8 cellular contexts compared by ENCODE assay signal in the genomic region with DNA sequence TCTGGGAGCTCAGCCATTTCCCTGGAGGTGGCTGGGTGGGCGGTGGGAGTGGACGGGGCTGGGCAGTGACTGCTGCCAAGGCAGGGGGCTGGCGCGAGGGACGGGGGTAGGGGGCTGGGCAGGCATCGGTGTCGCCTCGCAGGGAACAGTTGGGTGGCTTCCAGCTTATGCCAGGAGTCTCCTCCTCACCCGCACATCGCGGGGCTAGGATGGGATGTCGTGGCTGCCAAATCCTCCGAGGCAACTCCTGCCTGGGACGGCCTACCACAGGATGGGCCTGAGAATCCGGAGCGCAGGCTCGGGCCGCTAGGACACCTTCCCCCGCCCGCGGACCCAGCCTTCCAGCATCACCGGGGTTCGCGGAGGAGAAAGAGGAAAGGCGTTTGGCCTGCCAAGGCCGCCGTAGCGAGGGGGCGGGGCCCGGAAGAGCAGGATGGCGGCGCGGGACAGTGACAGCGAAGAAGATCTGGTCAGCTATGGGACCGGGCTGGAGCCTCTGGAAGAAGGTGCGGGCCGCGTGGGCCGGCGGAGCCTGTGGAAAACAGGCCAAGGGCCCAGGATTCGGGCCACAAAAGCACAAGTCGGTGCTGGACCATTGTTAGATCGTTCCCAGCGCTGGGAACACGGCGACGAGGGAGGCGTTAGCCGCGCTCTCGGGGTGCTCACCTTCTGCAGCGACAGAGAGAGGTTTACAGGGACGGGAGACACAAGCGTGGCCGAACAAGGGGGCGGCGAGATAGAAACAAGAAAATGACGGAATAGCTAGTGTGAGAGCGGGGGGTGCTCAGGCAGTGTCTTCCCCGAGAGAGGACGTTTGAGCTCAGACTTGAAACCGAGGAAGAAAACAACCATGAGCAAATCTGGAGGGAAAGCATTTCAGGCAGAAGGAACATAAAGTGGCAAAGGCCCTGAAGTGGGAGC. TPM values are rescaled to one million over a fixed set of nuclear protein-coding genes. Genes with fewer than 3 reads are reported as not detected.
DNase-seq lines count a peak whose midpoint lies in the region; ATAC-seq and TF ChIP-seq lines count a peak whose summit lies in the region.

A gene with protein sequence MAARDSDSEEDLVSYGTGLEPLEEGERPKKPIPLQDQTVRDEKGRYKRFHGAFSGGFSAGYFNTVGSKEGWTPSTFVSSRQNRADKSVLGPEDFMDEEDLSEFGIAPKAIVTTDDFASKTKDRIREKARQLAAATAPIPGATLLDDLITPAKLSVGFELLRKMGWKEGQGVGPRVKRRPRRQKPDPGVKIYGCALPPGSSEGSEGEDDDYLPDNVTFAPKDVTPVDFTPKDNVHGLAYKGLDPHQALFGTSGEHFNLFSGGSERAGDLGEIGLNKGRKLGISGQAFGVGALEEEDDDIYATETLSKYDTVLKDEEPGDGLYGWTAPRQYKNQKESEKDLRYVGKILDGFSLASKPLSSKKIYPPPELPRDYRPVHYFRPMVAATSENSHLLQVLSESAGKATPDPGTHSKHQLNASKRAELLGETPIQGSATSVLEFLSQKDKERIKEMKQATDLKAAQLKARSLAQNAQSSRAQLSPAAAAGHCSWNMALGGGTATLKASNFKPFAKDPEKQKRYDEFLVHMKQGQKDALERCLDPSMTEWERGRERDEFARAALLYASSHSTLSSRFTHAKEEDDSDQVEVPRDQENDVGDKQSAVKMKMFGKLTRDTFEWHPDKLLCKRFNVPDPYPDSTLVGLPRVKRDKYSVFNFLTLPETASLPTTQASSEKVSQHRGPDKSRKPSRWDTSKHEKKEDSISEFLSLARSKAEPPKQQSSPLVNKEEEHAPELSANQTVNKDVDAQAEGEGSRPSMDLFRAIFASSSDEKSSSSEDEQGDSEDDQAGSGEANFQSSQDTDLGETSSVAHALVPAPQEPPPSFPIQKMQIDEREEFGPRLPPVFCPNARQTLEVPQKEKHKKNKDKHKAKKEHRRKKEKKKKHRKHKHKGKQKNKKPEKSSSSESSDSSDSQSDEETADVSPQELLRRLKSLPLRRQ (plus strand): TSS at position 421 of the 921 bp plus-strand sequence. CDS start 13 bp downstream, at position 434.

- peak within 1 kb of the TSS; percentile 92 for H3K9ac ChIP-seq in HUES6 (ENCODE audit: low read length)

- ATAC-seq in GM21390 (IDR thresholded peaks at IDR 0.05; ENCODE audit: unreplicated experiment): peak; percentile 90

- intact Hi-C loops in Calu3 (cut with micrococcal nuclease; ENCODE audit: unreplicated experiment): no loop called here

- peak within 1 kb of the TSS; percentile 95 for H3K4me3 Mint-ChIP-seq in Calu3 (ENCODE audit: low read depth, unreplicated experiment)

- no peaks in the 10 kb centered on the region for H3K9me3 ChIP-seq in HUES6 (ENCODE audit: control insufficient read depth, insufficient read depth, low read depth, low read length)

- CTCF ChIA-PET in Calu3 (lab: Charles Lee): interaction anchor here (0.6 to 0.7 kb wide), 5 partner anchors 41 to 364 kb away, joined by 3 to 11 read pairs (median 4); no protein-coding TSS in a partner anchor

- no peaks in the 10 kb centered on the region for H3K36me3 ChIP-seq in HUES6 (ENCODE audit: control insufficient read depth, insufficient read depth, low read length)

- peaks cover 17% of the 10 kb centered on the region for H3K36me3 Mint-ChIP-seq in Calu3 (ENCODE audit: insufficient read depth, unreplicated experiment)

- DNase-seq in Calu3: peak; percentile 95
- peak; percentile 93 for DNase-seq in OCI-M1 (lab: John Stamatoyannopoulos, UW)
- DNase-seq in activated T-cell treated with anti-CD3 and anti-CD28 coated beads for 4 hours: peak; percentile 78
- DNase-seq in epithelial cell of proximal tubule (ENCODE audit: low read depth): no peak
- DNase-seq in mucosa of gallbladder (ENCODE audit: low spot score): peak; percentile 90
- DNase-seq in stimulated activated CD8-positive, alpha-beta memory T cell treated with anti-CD3 and anti-CD28 coated beads, Interleukin-4, amount 100 ng/mL, for 24 hours (ENCODE audit: low read depth): peak; percentile 79

- no peak within 1 kb of the TSS for H3K27ac ChIP-seq in HUES6 (ENCODE audit: low read depth, low read length)

- no peaks in the 10 kb centered on the region for H3K9me3 Mint-ChIP-seq in Calu3 (ENCODE audit: low read depth, unreplicated experiment)

- BruUV-seq in Calu3 (replicated peaks; lab: Mats Ljungman, UMichigan): no TSS peak

- peaks cover 16% of the 10 kb centered on the region for H3K4me1 ChIP-seq in HUES6 (ENCODE audit: control insufficient read depth, insufficient read depth, low read length)

- H3K4me1 Mint-ChIP-seq in Calu3 (ENCODE audit: low read depth, unreplicated experiment): peaks cover 49% of the 10 kb centered on the region

- peak within 1 kb of the TSS; percentile 70 for H3K27ac Mint-ChIP-seq in Calu3 (ENCODE audit: unreplicated experiment)

- TF ChIP-seq CTCF in Calu3 (IDR thresholded peaks at IDR 0.05; ENCODE audit: unreplicated experiment) (no peak), epithelial cell of proximal tubule (conservative IDR thresholded peaks at IDR 0.05; ENCODE audit: low read depth, low read length) (no peak)

- H3K27me3 Mint-ChIP-seq in Calu3 (ENCODE audit: unreplicated experiment): no peaks in the 10 kb centered on the region

- H3K4me3 ChIP-seq in HUES6 (ENCODE audit: low read depth, low read length) (peak within 1 kb of the TSS; percentile 96), epithelial cell of proximal tubule (ENCODE audit: low read depth, low read length) (peak within 1 kb of the TSS; percentile 99)

- H3K27me3 ChIP-seq in HUES6 (ENCODE audit: control insufficient read depth, insufficient read depth, low read length): no peaks in the 10 kb centered on the region

RNA-seq across cellular contexts. Expression of the gene that starts here (rescaled TPM):
- total RNA-seq in Calu3 (2022): 16.3 and 17.0 TPM in 2 replicates
- 8.9 and 13.3 TPM in 2 replicates for total RNA-seq in epithelial cell of proximal tubule
- 7.6 TPM for total RNA-seq in mucosa of gallbladder
